ENCODE assay signal across 32 cellular contexts in genomic region chr20:2333821-2334220, GRCh38. TPM values are rescaled to one million over a fixed set of nuclear protein-coding genes. Genes with fewer than 3 reads are reported as not detected.
"Had no signal": no experiment of that assay in that cellular context is flagged by ENCODE, and none has a peak within 500 bp of the region (broad histone marks: within the 10 kb centered on the region; RNA-seq: fewer than 3 reads in every experiment).

No MANE protein-coding gene starts in this region.

- H3K9me3 ChIP-seq: MG63, Peyer's patch, SJSA1, SK-N-SH had no signal

- H3K4me1 Mint-ChIP-seq: activated CD4-positive, alpha-beta memory T cell treated with anti-CD3 and anti-CD28 coated beads, Interleukin-2, amount 10 ng/mL, durations not matched to agents 7 days and 5 days; activated CD4-positive, alpha-beta T cell treated with anti-CD3 and anti-CD28 coated beads for 36 hours; activated naive CD4-positive, alpha-beta T cell treated with anti-CD3 and anti-CD28 coated beads, Interleukin-2, amount 10 ng/mL, durations not matched to agents 7 days and 5 days; activated naive CD8-positive, alpha-beta T cell treated with anti-CD3 and anti-CD28 coated beads for 36 hours had no signal

- H3K27ac Mint-ChIP-seq: activated CD4-positive, alpha-beta memory T cell treated with anti-CD3 and anti-CD28 coated beads, Interleukin-2, amount 10 ng/mL, durations not matched to agents 7 days and 5 days; activated CD4-positive, alpha-beta T cell treated with anti-CD3 and anti-CD28 coated beads for 36 hours; activated naive CD4-positive, alpha-beta T cell treated with anti-CD3 and anti-CD28 coated beads, Interleukin-2, amount 10 ng/mL, durations not matched to agents 7 days and 5 days; activated naive CD8-positive, alpha-beta T cell treated with anti-CD3 and anti-CD28 coated beads for 36 hours; T-helper 1 cell treated with Interleukin-12 subunit alpha and Interleukin-12 subunit beta and Interleukin-4 antibody, amounts not matched to agents 30 μg/mL and 1 μg/mL, for 36 hours; T-helper 2 cell treated with Interferon-gamma antibody and Interleukin-4, amounts not matched to agents 5 μg/mL and 100 μg/mL, for 36 hours; WTC11 had no signal

- ATAC-seq: activated CD4-positive, alpha-beta T cell treated with anti-CD3 and anti-CD28 coated beads for 36 hours; activated CD4-positive, CD25-positive, alpha-beta regulatory T cell treated with anti-CD3 and anti-CD28 coated beads, Interleukin-2, amount 50 U/mL, for 24 hours; PC-3; WTC11 had no signal

- H3K27ac ChIP-seq: brain microvascular endothelial cell, Peyer's patch, SJSA1 had no signal

- DNase-seq: activated CD4-positive, alpha-beta memory T cell treated with anti-CD3 and anti-CD28 coated beads, Interleukin-2, amount 10 ng/mL, durations not matched to agents 7 days and 5 days; activated CD4-positive, alpha-beta T cell treated with anti-CD3 and anti-CD28 coated beads for 36 hours; activated effector memory CD4-positive, alpha-beta T cell treated with Interleukin-2 at 50 U/mL for 16 hours; activated naive CD4-positive, alpha-beta T cell treated with anti-CD3 and anti-CD28 coated beads, Interleukin-2, amount 10 ng/mL, durations not matched to agents 7 days and 5 days; activated naive CD8-positive, alpha-beta T cell treated with anti-CD3 and anti-CD28 coated beads for 36 hours; activated T-cell treated with anti-CD3 and anti-CD28 coated beads, Interleukin-2, amount 50 U/mL, for 48 hours; amniotic stem cell; aorta; brain microvascular endothelial cell; Kasumi-1; KG1; MG63; NCI-H1048; NCI-H1105 treated with DMSO at 0.1 percent for 48 hours; NCI-H1436; NCI-H1694; NCI-H1930; NCI-H510A; NCI-H526; NCI-H748 treated with DMSO at 0.1 percent for 48 hours; NK-92 treated with Interleukin-12 subunit alpha and Interleukin-12 subunit beta, amount 100 ng/mL, for 24 hours; PC-3; Peyer's patch; RPMI8226; SHP77 treated with DMSO at 0.1 percent for 48 hours; SK-N-SH had no signal

- H3K9me3 Mint-ChIP-seq: activated CD4-positive, alpha-beta memory T cell treated with anti-CD3 and anti-CD28 coated beads, Interleukin-2, amount 10 ng/mL, durations not matched to agents 7 days and 5 days; activated naive CD4-positive, alpha-beta T cell treated with anti-CD3 and anti-CD28 coated beads, Interleukin-2, amount 10 ng/mL, durations not matched to agents 7 days and 5 days; activated naive CD8-positive, alpha-beta T cell treated with anti-CD3 and anti-CD28 coated beads for 36 hours; T-helper 1 cell treated with Interleukin-12 subunit alpha and Interleukin-12 subunit beta and Interleukin-4 antibody, amounts not matched to agents 30 μg/mL and 1 μg/mL, for 36 hours; T-helper 2 cell treated with Interferon-gamma antibody and Interleukin-4, amounts not matched to agents 5 μg/mL and 100 μg/mL, for 36 hours; WTC11 had no signal

- H3K27me3 Mint-ChIP-seq: activated naive CD8-positive, alpha-beta T cell treated with anti-CD3 and anti-CD28 coated beads for 36 hours had no signal

- H3K36me3 Mint-ChIP-seq: activated naive CD4-positive, alpha-beta T cell treated with anti-CD3 and anti-CD28 coated beads, Interleukin-2, amount 10 ng/mL, durations not matched to agents 7 days and 5 days; activated naive CD8-positive, alpha-beta T cell treated with anti-CD3 and anti-CD28 coated beads for 36 hours; WTC11 had no signal

- H3K4me3 ChIP-seq: MG63, Peyer's patch, SJSA1 had no signal

- H3K36me3 ChIP-seq: brain microvascular endothelial cell, MG63, Peyer's patch, SJSA1 had no signal

- H3K4me1 ChIP-seq: Peyer's patch, SJSA1 had no signal

- H3K27me3 ChIP-seq: brain microvascular endothelial cell, MG63, Peyer's patch, SJSA1 had no signal

- H3K4me3 Mint-ChIP-seq: activated CD4-positive, alpha-beta memory T cell treated with anti-CD3 and anti-CD28 coated beads, Interleukin-2, amount 10 ng/mL, durations not matched to agents 7 days and 5 days; activated CD4-positive, alpha-beta T cell treated with anti-CD3 and anti-CD28 coated beads for 36 hours; activated naive CD4-positive, alpha-beta T cell treated with anti-CD3 and anti-CD28 coated beads, Interleukin-2, amount 10 ng/mL, durations not matched to agents 7 days and 5 days; activated naive CD8-positive, alpha-beta T cell treated with anti-CD3 and anti-CD28 coated beads for 36 hours; T-helper 1 cell treated with Interleukin-12 subunit alpha and Interleukin-12 subunit beta and Interleukin-4 antibody, amounts not matched to agents 30 μg/mL and 1 μg/mL, for 36 hours; T-helper 2 cell treated with Interferon-gamma antibody and Interleukin-4, amounts not matched to agents 5 μg/mL and 100 μg/mL, for 36 hours; WTC11 had no signal

RNA-seq across cellular contexts. Expression of gene TGM3, which starts 38.0 kb away (rescaled TPM):
- total RNA-seq: activated CD4-positive, alpha-beta memory T cell treated with anti-CD3 and anti-CD28 coated beads, Interleukin-2, amount 10 ng/mL, durations not matched to agents 7 days and 5 days; activated CD4-positive, alpha-beta T cell treated with anti-CD3 and anti-CD28 coated beads for 36 hours; activated CD8-positive, alpha-beta memory T cell treated with anti-CD3 and anti-CD28 coated beads for 36 hours; activated naive CD8-positive, alpha-beta T cell treated with anti-CD3 and anti-CD28 coated beads for 36 hours; aorta; PC-3 had no signal

RNA-seq across cellular contexts. Expression of gene TGM6, which starts 46.9 kb away (rescaled TPM):
- total RNA-seq: activated CD4-positive, alpha-beta memory T cell treated with anti-CD3 and anti-CD28 coated beads, Interleukin-2, amount 10 ng/mL, durations not matched to agents 7 days and 5 days; activated CD4-positive, alpha-beta T cell treated with anti-CD3 and anti-CD28 coated beads for 36 hours; activated CD8-positive, alpha-beta memory T cell treated with anti-CD3 and anti-CD28 coated beads for 36 hours; activated naive CD8-positive, alpha-beta T cell treated with anti-CD3 and anti-CD28 coated beads for 36 hours; aorta; PC-3; Peyer's patch; SJSA1; WTC11 had no signal
